ENCODE assay signal across 8 cellular contexts in the genomic region with DNA sequence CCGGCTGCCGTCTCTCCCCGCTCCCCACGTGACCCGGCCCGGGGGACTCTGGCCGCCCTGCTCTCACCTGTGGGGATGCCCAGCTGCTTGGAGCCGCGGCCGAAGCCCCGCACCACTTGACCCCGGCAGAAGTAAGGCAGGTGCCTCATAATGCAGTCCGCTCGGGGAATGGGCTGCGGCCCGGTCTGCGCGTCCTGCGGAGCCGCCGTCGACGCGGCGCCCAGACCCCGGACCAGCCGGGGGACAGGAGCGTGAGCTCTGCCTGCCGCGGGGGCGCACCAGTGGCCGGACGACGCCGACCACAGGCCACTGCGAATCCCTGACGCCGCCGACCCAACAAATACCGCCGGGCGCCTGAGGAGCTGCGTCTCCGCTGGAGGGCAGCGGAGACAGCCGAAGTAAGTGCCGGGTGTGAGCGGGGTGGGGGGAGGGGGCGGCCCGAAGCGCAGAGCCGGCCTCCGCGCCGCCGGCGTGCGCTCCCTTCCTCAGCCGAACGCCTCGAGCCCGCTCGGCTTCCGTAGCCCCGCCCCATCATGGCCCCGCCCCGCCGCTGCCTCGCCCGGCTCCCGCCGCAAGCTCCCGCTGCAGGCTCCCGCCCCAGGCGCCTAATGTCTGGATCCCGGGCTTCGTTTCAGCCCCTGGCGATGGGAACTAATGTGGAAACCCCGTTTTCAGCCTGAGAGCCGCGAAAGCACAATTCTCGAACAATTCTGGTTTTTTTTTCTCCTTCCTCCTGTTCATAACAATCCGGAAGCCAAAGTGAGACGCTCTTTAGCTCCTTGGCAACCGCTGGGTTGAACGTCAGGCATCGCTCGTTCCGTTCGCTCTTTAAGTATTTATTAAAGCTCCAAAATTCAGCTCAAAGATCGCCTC. TPM values are rescaled to one million over a fixed set of nuclear protein-coding genes. Genes with fewer than 3 reads are reported as not detected.
DNase-seq lines count a peak whose midpoint lies in the region; ATAC-seq and TF ChIP-seq lines count a peak whose summit lies in the region.

A gene (minus strand): TSS at position 404 of the 873 bp plus-strand sequence. CDS start 255 bp downstream, at position 149.

- peaks cover 2% of the 10 kb centered on the region for H3K9me3 Mint-ChIP-seq in chondrocyte (ENCODE audit: low read depth)

- TF ChIP-seq CTCF in AG10803 (conservative IDR thresholded peaks at IDR 0.05; ENCODE audit: low read length) (peak; percentile 36), chondrocyte (IDR thresholded peaks at IDR 0.05) (peak; percentile 71)

- ATAC-seq in GM18909 (IDR thresholded peaks at IDR 0.05; ENCODE audit: poor library complexity, unreplicated experiment) = peak; percentile 73
- ATAC-seq in HG03175 (IDR thresholded peaks at IDR 0.05; ENCODE audit: unreplicated experiment) = peak; percentile 71

- peak within 1 kb of the TSS; percentile 98 for H3K27ac Mint-ChIP-seq in chondrocyte (ENCODE audit: unreplicated experiment)

- H3K4me3 Mint-ChIP-seq in chondrocyte (ENCODE audit: unreplicated experiment) = peak within 1 kb of the TSS; percentile 88

- peak; percentile 96 for DNase-seq in AG10803 (ENCODE audit: low read depth)
- peak; percentile 90 for DNase-seq in NCI-H345 (lab: John Stamatoyannopoulos, UW)
- peak; percentile 90 for DNase-seq in activated CD4-positive, alpha-beta T cell treated with anti-CD3 and anti-CD28 coated beads for 24 hours (ENCODE audit: low read depth in 2 of 2)
- DNase-seq in chondrocyte (ENCODE audit: low spot score) = peak; percentile 97
- peak; percentile 80 for DNase-seq in kidney glomerular epithelial cell (lab: John Stamatoyannopoulos, UW)
- DNase-seq in stimulated activated CD4-positive, alpha-beta T cell treated with anti-CD3 and anti-CD28 coated beads, Interleukin-1b, Interleukin-23, amount 100 ng/mL, for 24 hours (ENCODE audit: low read depth in 4 of 4, low spot score in 1 of 4) = peak; percentile 77 to 95 (median 88)

- peaks cover 22% of the 10 kb centered on the region for H3K4me1 Mint-ChIP-seq in chondrocyte (ENCODE audit: low read depth)

- H3K4me3 ChIP-seq in AG10803 (ENCODE audit: low read length) = peak within 1 kb of the TSS; percentile 95

- no peaks in the 10 kb centered on the region for H3K27me3 Mint-ChIP-seq in chondrocyte (ENCODE audit: low read depth)

- H3K36me3 Mint-ChIP-seq in chondrocyte (ENCODE audit: low read depth) = peaks cover 3% of the 10 kb centered on the region

RNA-seq across cellular contexts. Expression of the gene that starts here (rescaled TPM):
- total RNA-seq in chondrocyte = 14.3 to 18.1 TPM (median 15.6 TPM) in 3 replicates

Comparison
In these comparisons a context has a peak if more than half of its experiments do, and no peak if none do; other contexts are left out.
1. Peak in every context shown above with its lines: DNase-seq, ATAC-seq and H3K4me3 ChIP-seq.